Comparison of ENCODE assay signal across 15 cellular contexts in genomic region chr10:33494000-33494399, GRCh38.
DNase-seq lines count a peak whose midpoint lies in the region; ATAC-seq and TF ChIP-seq lines count a peak whose summit lies in the region.
"Had no signal": no experiment of that assay in that cellular context is flagged by ENCODE, and none has a peak within 500 bp of the region (broad histone marks: within the 10 kb centered on the region; RNA-seq: fewer than 3 reads in every experiment).

No MANE protein-coding gene starts in this region.

- 13 to 22% methylated on average over 2 of the region's 2 CpGs for WGBS in aorta, 2 donors

- H3K27ac Mint-ChIP-seq in mesothelial cell of epicardium: peak overlapping the region; percentile 88
- H3K27ac Mint-ChIP-seq in activated CD8-positive, alpha-beta T cell treated with anti-CD3 and anti-CD28 coated beads for 36 hours: no peak overlapping the region
- H3K27ac Mint-ChIP-seq: B cell; CD4-positive, alpha-beta T cell; HFFc6 had no signal

- no peaks in the 10 kb centered on the region for H3K27me3 Mint-ChIP-seq in mesothelial cell of epicardium (ENCODE audit: low read depth)
- no peaks in the 10 kb centered on the region for H3K27me3 Mint-ChIP-seq in activated CD8-positive, alpha-beta T cell treated with anti-CD3 and anti-CD28 coated beads for 36 hours
- H3K27me3 Mint-ChIP-seq: B cell had no signal

- no peaks in the 10 kb centered on the region for H3K36me3 Mint-ChIP-seq in mesothelial cell of epicardium
- no peaks in the 10 kb centered on the region for H3K36me3 Mint-ChIP-seq in activated CD8-positive, alpha-beta T cell treated with anti-CD3 and anti-CD28 coated beads for 36 hours (ENCODE audit: low read depth)

- peaks cover 68% of the 10 kb centered on the region for H3K4me1 Mint-ChIP-seq in mesothelial cell of epicardium
- no peaks in the 10 kb centered on the region for H3K4me1 Mint-ChIP-seq in activated CD8-positive, alpha-beta T cell treated with anti-CD3 and anti-CD28 coated beads for 36 hours (ENCODE audit: low read depth)
- H3K4me1 Mint-ChIP-seq: B cell had no signal

- H3K4me1 ChIP-seq in rectal smooth muscle tissue (ENCODE audit: control insufficient read depth, insufficient read depth, low read length) (peaks cover 15% of the 10 kb centered on the region), aorta (ENCODE audit: control insufficient read depth in 1 of 2, insufficient read depth in 2 of 2, low read length in 2 of 2) (no peaks in the 10 kb centered on the region)

- ATAC-seq in left ventricle myocardium superior: peak; percentile 37
- no peak for ATAC-seq in left cardiac atrium
- peak; percentile 44 for ATAC-seq in aorta (ENCODE audit: low FRiP score)
- ATAC-seq in GM21825 (IDR thresholded peaks at IDR 0.05; ENCODE audit: unreplicated experiment): no peak
- ATAC-seq in GM18511 (IDR thresholded peaks at IDR 0.05; ENCODE audit: unreplicated experiment): no peak
- ATAC-seq in activated CD8-positive, alpha-beta T cell treated with anti-CD3 and anti-CD28 coated beads for 36 hours: no peak

- CTCF ChIA-PET in activated CD8-positive, alpha-beta T cell treated with anti-CD3 and anti-CD28 coated beads for 36 hours (lab: Charles Lee): no interaction called here

- DNase-seq in left ventricle myocardium superior (no peak), left cardiac atrium (no peak), mesothelial cell of epicardium (ENCODE audit: low spot score in 2 of 2, unreplicated experiment in 2 of 2) (no peak), aorta (no peak)
- DNase-seq in activated CD8-positive, alpha-beta T cell treated with anti-CD3 and anti-CD28 coated beads for 36 hours: no peak
- DNase-seq: C1 segment of cervical spinal cord; Calu3; CD4-positive, alpha-beta T cell; DMS 273 treated with DMSO at 0.1 percent for 48 hours; HCEC 1CT; HFFc6 had no signal

- TF ChIP-seq CTCF in mesothelial cell of epicardium (IDR thresholded peaks at IDR 0.05; ENCODE audit: unreplicated experiment): no peak
- TF ChIP-seq CTCF in activated CD8-positive, alpha-beta T cell treated with anti-CD3 and anti-CD28 coated beads for 36 hours (IDR thresholded peaks at IDR 0.05): no peak

- no peaks in the 10 kb centered on the region for H3K9me3 ChIP-seq in aorta (ENCODE audit: control insufficient read depth, low read length)

- intact Hi-C loops in left ventricle myocardium superior (cut with micrococcal nuclease): no loop called here
- intact Hi-C loops in left cardiac atrium (cut with DNase I): no loop called here
- intact Hi-C loops in aorta (cut with DNase I): no loop called here
- intact Hi-C loops in activated CD8-positive, alpha-beta T cell treated with anti-CD3 and anti-CD28 coated beads for 36 hours (cut with micrococcal nuclease): no loop called here

- POLR2A ChIA-PET in activated CD8-positive, alpha-beta T cell treated with anti-CD3 and anti-CD28 coated beads for 36 hours (lab: Charles Lee): no interaction called here

- no peaks in the 10 kb centered on the region for H3K9me3 Mint-ChIP-seq in mesothelial cell of epicardium
- no peaks in the 10 kb centered on the region for H3K9me3 Mint-ChIP-seq in activated CD8-positive, alpha-beta T cell treated with anti-CD3 and anti-CD28 coated beads for 36 hours
- H3K9me3 Mint-ChIP-seq: CD4-positive, alpha-beta T cell; HFFc6 had no signal

- no peak overlapping the region for H3K4me3 Mint-ChIP-seq in mesothelial cell of epicardium
- H3K4me3 Mint-ChIP-seq in activated CD8-positive, alpha-beta T cell treated with anti-CD3 and anti-CD28 coated beads for 36 hours: no peak overlapping the region
- H3K4me3 Mint-ChIP-seq: B cell; CD4-positive, alpha-beta T cell; HFFc6 had no signal

- no peak overlapping the region for H3K9ac ChIP-seq in rectal smooth muscle tissue (ENCODE audit: low read length)

- peak overlapping the region; percentile 15 for H3K27ac ChIP-seq in rectal smooth muscle tissue (ENCODE audit: low read depth, low read length)
- H3K27ac ChIP-seq in aorta (ENCODE audit: low read depth in 1 of 2, low read length in 2 of 2): no peak overlapping the region

- H3K36me3 ChIP-seq in rectal smooth muscle tissue (ENCODE audit: control insufficient read depth, insufficient read depth, low read length) (no peaks in the 10 kb centered on the region), aorta (ENCODE audit: control insufficient read depth in 1 of 2, insufficient read depth in 2 of 2, low read length in 1 of 2) (no peaks in the 10 kb centered on the region)

- H3K4me3 ChIP-seq in rectal smooth muscle tissue (ENCODE audit: low read length) (no peak overlapping the region), aorta (ENCODE audit: low read length in 2 of 2) (no peak overlapping the region)

- no peaks in the 10 kb centered on the region for H3K27me3 ChIP-seq in rectal smooth muscle tissue (ENCODE audit: control insufficient read depth, insufficient read depth, low read length)
- no peaks in the 10 kb centered on the region for H3K27me3 ChIP-seq in aorta (ENCODE audit: control insufficient read depth in 1 of 2, insufficient read depth in 2 of 2, low read length in 1 of 2)

Comparison
In these comparisons a context has a peak if more than half of its experiments do, and no peak if none do; other contexts are left out.
1. ATAC-seq: peak in left ventricle myocardium superior (single experiment) and aorta (single experiment); none in left cardiac atrium (0 of 2), GM21825 (single experiment), GM18511 (single experiment) and activated CD8-positive, alpha-beta T cell treated with anti-CD3 and anti-CD28 coated beads for 36 hours (single experiment).